28 cellular contexts compared by ENCODE assay signal in genomic region chr22:27629908-27630733, GRCh38.
"Had no signal": no experiment of that assay in that cellular context is flagged by ENCODE, and none has a peak within 500 bp of the region (broad histone marks: within the 10 kb centered on the region; RNA-seq: fewer than 3 reads in every experiment).

No MANE protein-coding gene starts in this region.

- H3K36me3 Mint-ChIP-seq: activated naive CD4-positive, alpha-beta T cell treated with anti-CD3 and anti-CD28 coated beads, Interleukin-2, amount 50 U/mL, for 72 hours; naive B cell had no signal

- H3K4me3 Mint-ChIP-seq: activated B cell treated with CpG ODN at 0.5 μM for 24 hours; activated CD4-positive, alpha-beta T cell treated with anti-CD3 and anti-CD28 coated beads for 36 hours; activated T-cell treated with anti-CD3 and anti-CD28 coated beads, Interleukin-2, amount 50 U/mL, for 24 hours; activated T-helper 17 cell treated with anti-CD3 and anti-CD28 coated beads, Interleukin-2, amount 50 U/mL, for 72 hours; naive B cell; T-helper 1 cell treated with Interleukin-12 subunit alpha and Interleukin-12 subunit beta and Interleukin-4 antibody, amounts not matched to agents 30 μg/mL and 1 μg/mL, for 36 hours had no signal

- ATAC-seq: activated CD4-positive, alpha-beta T cell treated with anti-CD3 and anti-CD28 coated beads for 36 hours; activated naive CD4-positive, alpha-beta T cell treated with anti-CD3 and anti-CD28 coated beads, Interleukin-2, amount 50 U/mL, for 72 hours; activated T-helper 17 cell treated with anti-CD3 and anti-CD28 coated beads, Interleukin-2, amount 50 U/mL, for 72 hours; gastrocnemius medialis; left lobe of liver; lower lobe of right lung; upper lobe of right lung had no signal

- H3K9me3 Mint-ChIP-seq: activated T-cell treated with anti-CD3 and anti-CD28 coated beads, Interleukin-2, amount 50 U/mL, for 24 hours; activated T-helper 17 cell treated with anti-CD3 and anti-CD28 coated beads, Interleukin-2, amount 50 U/mL, for 72 hours; T-helper 1 cell treated with Interleukin-12 subunit alpha and Interleukin-12 subunit beta and Interleukin-4 antibody, amounts not matched to agents 30 μg/mL and 1 μg/mL, for 36 hours had no signal

- H3K27ac Mint-ChIP-seq: activated B cell treated with CpG ODN at 0.5 μM for 24 hours; activated CD4-positive, alpha-beta T cell treated with anti-CD3 and anti-CD28 coated beads for 36 hours; activated naive CD4-positive, alpha-beta T cell treated with anti-CD3 and anti-CD28 coated beads, Interleukin-2, amount 50 U/mL, for 72 hours; activated T-cell treated with anti-CD3 and anti-CD28 coated beads, Interleukin-2, amount 50 U/mL, for 24 hours; activated T-helper 17 cell treated with anti-CD3 and anti-CD28 coated beads, Interleukin-2, amount 50 U/mL, for 72 hours; T-helper 1 cell treated with Interleukin-12 subunit alpha and Interleukin-12 subunit beta and Interleukin-4 antibody, amounts not matched to agents 30 μg/mL and 1 μg/mL, for 36 hours had no signal

- H3K36me3 ChIP-seq: ascending aorta, brain microvascular endothelial cell, esophagus muscularis mucosa, gastrocnemius medialis, lower lobe of right lung, prostate gland, right atrium auricular region, thoracic aorta, upper lobe of right lung had no signal

- DNase-seq: activated B cell treated with CpG ODN at 0.5 μM for 24 hours; activated CD4-positive, alpha-beta T cell treated with anti-CD3 and anti-CD28 coated beads for 36 hours; activated CD4-positive, alpha-beta T cell treated with anti-CD3 and anti-CD28 coated beads, Interleukin-2, amount 50 U/mL, for 4 hours; activated CD8-positive, alpha-beta memory T cell treated with anti-CD3 and anti-CD28 coated beads for 24 hours; activated CD8-positive, alpha-beta memory T cell treated with anti-CD3 and anti-CD28 coated beads, Interleukin-2, amount 50 U/mL, for 4 hours; activated T-cell treated with anti-CD3 and anti-CD28 coated beads, Interleukin-2, amount 50 U/mL, for 24 hours; brain microvascular endothelial cell; caudate nucleus; dermis blood vessel endothelial cell; effector memory CD4-positive, alpha-beta T cell; gastrocnemius medialis; head of caudate nucleus; kidney; lower lobe of right lung; naive B cell; stimulated activated CD4-positive, alpha-beta T cell treated with anti-CD3 and anti-CD28 coated beads, Interleukin-4, amount 100 ng/mL, for 24 hours; stimulated activated naive CD4-positive, alpha-beta T cell treated with Interleukin-2 at 50 U/mL for 16 hours; T1000; upper lobe of right lung had no signal

- H3K4me1 ChIP-seq: ascending aorta, gastrocnemius medialis, lower lobe of right lung, prostate gland, right atrium auricular region, upper lobe of right lung had no signal

- H3K27ac ChIP-seq: ascending aorta, brain microvascular endothelial cell, esophagus muscularis mucosa, gastrocnemius medialis, lower lobe of right lung, prostate gland, right atrium auricular region, thoracic aorta, upper lobe of right lung had no signal

- H3K4me1 Mint-ChIP-seq: activated B cell treated with CpG ODN at 0.5 μM for 24 hours; activated CD4-positive, alpha-beta T cell treated with anti-CD3 and anti-CD28 coated beads for 36 hours; activated T-helper 17 cell treated with anti-CD3 and anti-CD28 coated beads, Interleukin-2, amount 50 U/mL, for 72 hours; naive B cell had no signal

- H3K4me3 ChIP-seq: ascending aorta, esophagus muscularis mucosa, gastrocnemius medialis, lower lobe of right lung, prostate gland, right atrium auricular region, thoracic aorta, upper lobe of right lung had no signal

- H3K9me3 ChIP-seq: ascending aorta, esophagus muscularis mucosa, gastrocnemius medialis, lower lobe of right lung, prostate gland, right atrium auricular region, thoracic aorta, upper lobe of right lung had no signal

- H3K27me3 ChIP-seq: ascending aorta, brain microvascular endothelial cell, esophagus muscularis mucosa, gastrocnemius medialis, right atrium auricular region had no signal
